8 cellular contexts compared by ENCODE assay signal in the genomic region with DNA sequence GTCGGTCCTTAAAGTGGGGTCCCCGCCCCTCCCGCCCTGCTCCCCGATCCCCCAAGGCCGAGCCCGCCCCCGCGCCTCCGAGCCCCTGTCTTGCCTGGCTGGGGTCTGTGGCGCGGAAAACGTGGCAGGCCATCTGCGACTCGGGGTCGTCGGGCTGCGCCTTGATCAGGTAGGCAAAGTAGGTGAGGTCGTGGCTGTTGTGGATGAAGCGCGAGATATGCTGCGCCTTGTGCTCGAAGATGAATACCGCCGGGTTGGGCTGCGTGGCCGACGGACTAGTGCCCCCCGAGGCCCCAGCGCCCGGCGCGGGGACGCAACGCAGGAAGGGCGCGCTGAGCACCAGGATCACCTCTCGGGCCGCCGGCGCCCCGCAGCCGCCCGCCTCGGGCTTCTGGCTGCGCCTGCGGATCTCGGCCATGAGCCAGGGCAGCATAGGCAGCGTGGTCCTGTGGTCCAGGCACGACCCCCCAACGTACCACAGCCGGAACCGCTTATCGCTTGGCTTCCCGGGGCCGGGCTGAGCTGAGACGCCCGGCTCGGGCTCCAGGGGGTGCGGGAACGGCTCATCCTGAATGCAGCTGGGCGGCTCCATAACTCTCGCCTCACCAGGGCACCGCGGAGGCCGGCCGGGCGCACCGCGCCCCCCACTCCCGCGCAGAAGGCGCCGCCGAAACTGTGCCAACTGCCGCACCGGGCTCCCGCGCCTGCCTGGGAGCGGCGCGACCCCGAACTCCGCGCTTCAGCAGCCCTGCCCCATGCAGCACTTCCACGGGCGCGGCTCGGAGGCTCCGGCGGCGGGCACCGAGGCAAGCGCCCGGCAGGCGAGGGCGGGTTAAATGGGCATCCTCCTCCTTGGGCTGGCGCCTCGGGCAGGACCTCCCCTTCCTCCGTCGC. TPM values are rescaled to one million over a fixed set of nuclear protein-coding genes. Genes with fewer than 3 reads are reported as not detected.
DNase-seq lines count a peak whose midpoint lies in the region; ATAC-seq and TF ChIP-seq lines count a peak whose summit lies in the region.

No MANE protein-coding gene starts in this region.

- no peak overlapping the region for H3K27ac Mint-ChIP-seq in activated T-helper 2 cell treated with anti-CD3 and anti-CD28 coated beads, Interferon-gamma antibody, Interleukin-2, Interleukin-4, amounts not matched to agents 10 μg/mL and 5 μg/mL and 100 μg/mL, durations not matched to agents 14 hours and 24 hours and 36 hours
- peak overlapping the region; percentile 3 for H3K27ac Mint-ChIP-seq in osteocyte (ENCODE audit: unreplicated experiment)

- no peaks in the 10 kb centered on the region for H3K9me3 Mint-ChIP-seq in activated T-helper 2 cell treated with anti-CD3 and anti-CD28 coated beads, Interferon-gamma antibody, Interleukin-2, Interleukin-4, amounts not matched to agents 10 μg/mL and 5 μg/mL and 100 μg/mL, durations not matched to agents 14 hours and 24 hours and 36 hours
- H3K9me3 Mint-ChIP-seq in osteocyte (ENCODE audit: unreplicated experiment), result no peaks in the 10 kb centered on the region

- peaks cover 47% of the 10 kb centered on the region for H3K27me3 Mint-ChIP-seq in activated T-helper 2 cell treated with anti-CD3 and anti-CD28 coated beads, Interferon-gamma antibody, Interleukin-2, Interleukin-4, amounts not matched to agents 10 μg/mL and 5 μg/mL and 100 μg/mL, durations not matched to agents 14 hours and 24 hours and 36 hours (ENCODE audit: low read depth)
- H3K27me3 Mint-ChIP-seq in osteocyte (ENCODE audit: unreplicated experiment), result no peaks in the 10 kb centered on the region

- H3K36me3 Mint-ChIP-seq in activated T-helper 2 cell treated with anti-CD3 and anti-CD28 coated beads, Interferon-gamma antibody, Interleukin-2, Interleukin-4, amounts not matched to agents 10 μg/mL and 5 μg/mL and 100 μg/mL, durations not matched to agents 14 hours and 24 hours and 36 hours (ENCODE audit: low read depth), result peaks cover 3% of the 10 kb centered on the region
- H3K36me3 Mint-ChIP-seq in osteocyte (ENCODE audit: unreplicated experiment), result no peaks in the 10 kb centered on the region

- peak; percentile 40 for DNase-seq in GM13977 (ENCODE audit: low spot score)
- peak; percentile 45 for DNase-seq in NCI-H2227 (lab: John Stamatoyannopoulos, UW; ENCODE audit: unreplicated experiment)
- DNase-seq in activated T-helper 2 cell treated with anti-CD3 and anti-CD28 coated beads, Interferon-gamma antibody, Interleukin-2, Interleukin-4, amounts not matched to agents 10 μg/mL and 5 μg/mL and 100 μg/mL, durations not matched to agents 14 hours and 24 hours and 36 hours (ENCODE audit: low spot score), result peak; percentile 17
- DNase-seq in glomerular visceral epithelial cell (ENCODE audit: extremely low spot score), result peak; percentile 42
- peak; percentile 84 for DNase-seq in osteocyte (ENCODE audit: extremely low spot score, unreplicated experiment)
- no peak for DNase-seq in NCI-H510A (lab: John Stamatoyannopoulos, UW)

- intact Hi-C loops in activated T-helper 2 cell treated with anti-CD3 and anti-CD28 coated beads, Interferon-gamma antibody, Interleukin-2, Interleukin-4, amounts not matched to agents 10 μg/mL and 5 μg/mL and 100 μg/mL, durations not matched to agents 14 hours and 24 hours and 36 hours (cut with micrococcal nuclease), result loop anchor here (1.0 to 5.0 kb wide), 6 partner anchors 57 to 1406 kb away; partner anchors contain the start of genes KCTD12, LMO7 and UCHL3

- in situ Hi-C loops in GM13977 (cut with MboI; ENCODE audit: low pct_unique_long_range_greater_than_20kb, low sequenced_read_pairs, unreplicated experiment), result no loop called here

- peak overlapping the region; percentile 79 for H3K27ac ChIP-seq in 22Rv1

- TF ChIP-seq CTCF in 22Rv1 (IDR thresholded peaks at IDR 0.05), result no peak
- TF ChIP-seq CTCF in GM13977 (IDR thresholded peaks at IDR 0.05; ENCODE audit: extremely low read depth, insufficient read depth, missing control alignments), result no peak
- TF ChIP-seq CTCF in osteocyte (IDR thresholded peaks at IDR 0.05), result no peak

- H3K4me1 Mint-ChIP-seq in activated T-helper 2 cell treated with anti-CD3 and anti-CD28 coated beads, Interferon-gamma antibody, Interleukin-2, Interleukin-4, amounts not matched to agents 10 μg/mL and 5 μg/mL and 100 μg/mL, durations not matched to agents 14 hours and 24 hours and 36 hours (ENCODE audit: low read depth), result peaks cover 18% of the 10 kb centered on the region
- peaks cover 21% of the 10 kb centered on the region for H3K4me1 Mint-ChIP-seq in osteocyte (ENCODE audit: unreplicated experiment)

- ATAC-seq in HG02870 (IDR thresholded peaks at IDR 0.05; ENCODE audit: unreplicated experiment), result peak; percentile 15

- H3K4me3 Mint-ChIP-seq in activated T-helper 2 cell treated with anti-CD3 and anti-CD28 coated beads, Interferon-gamma antibody, Interleukin-2, Interleukin-4, amounts not matched to agents 10 μg/mL and 5 μg/mL and 100 μg/mL, durations not matched to agents 14 hours and 24 hours and 36 hours (ENCODE audit: low read depth), result peak overlapping the region; percentile 86
- peak overlapping the region; percentile 84 for H3K4me3 Mint-ChIP-seq in osteocyte (ENCODE audit: unreplicated experiment)

RNA-seq across cellular contexts. Expression of gene TBC1D4, which starts 0.5 kb away (rescaled TPM):
- total RNA-seq in activated T-helper 2 cell treated with anti-CD3 and anti-CD28 coated beads, Interferon-gamma antibody, Interleukin-2, Interleukin-4, amounts not matched to agents 10 μg/mL and 5 μg/mL and 100 μg/mL, durations not matched to agents 14 hours and 24 hours and 36 hours, result 36.4 and 39.7 TPM in 2 replicates
- total RNA-seq in osteocyte, result 5.1 and 5.3 TPM in 2 replicates

RNA-seq across cellular contexts. Expression of gene COMMD6, which starts 56.2 kb away (rescaled TPM):
- total RNA-seq in activated T-helper 2 cell treated with anti-CD3 and anti-CD28 coated beads, Interferon-gamma antibody, Interleukin-2, Interleukin-4, amounts not matched to agents 10 μg/mL and 5 μg/mL and 100 μg/mL, durations not matched to agents 14 hours and 24 hours and 36 hours, result 120 TPM in 2 replicates
- total RNA-seq in osteocyte, result 122 and 124 TPM in 2 replicates
